In the genomic region with DNA sequence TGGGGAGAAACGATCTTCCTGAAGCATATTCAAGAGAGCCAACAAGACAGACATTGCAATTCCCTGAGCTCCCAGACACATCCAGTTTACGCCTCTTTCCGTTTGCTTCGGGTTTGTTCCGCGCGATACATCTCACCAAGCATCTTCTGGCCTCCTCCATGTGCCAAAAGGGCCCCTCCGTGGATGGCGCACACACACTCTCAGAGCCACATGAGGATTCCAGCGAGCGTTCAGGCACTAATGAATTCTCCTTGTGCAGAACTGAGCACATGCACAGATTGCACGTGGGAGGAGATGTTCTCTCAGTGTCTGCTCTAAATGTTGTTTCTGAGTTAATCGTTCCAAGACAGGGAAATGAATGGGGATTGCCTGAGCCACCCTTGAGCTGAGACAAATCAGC, we compare ENCODE assay signal across 19 cellular contexts.
"Had no signal": no experiment of that assay in that cellular context is flagged by ENCODE, and none has a peak within 500 bp of the region (broad histone marks: within the 10 kb centered on the region; RNA-seq: fewer than 3 reads in every experiment).

No MANE protein-coding gene starts in this region.

- DNase-seq: dermis blood vessel endothelial cell; effector memory CD8-positive, alpha-beta T cell; erythroblast; esophagus squamous epithelium; kidney; mesenchymal stem cell; naive thymus-derived CD4-positive, alpha-beta T cell; psoas muscle; right lobe of liver; small intestine; stimulated activated CD4-positive, alpha-beta T cell treated with anti-CD3 and anti-CD28 coated beads, Interleukin-15, amount 100 ng/mL, for 24 hours; stimulated activated CD4-positive, alpha-beta T cell treated with anti-CD3 and anti-CD28 coated beads, Interleukin-2, amount 100 ng/mL, for 48 hours; stimulated activated CD8-positive, alpha-beta memory T cell treated with anti-CD3 and anti-CD28 coated beads, Interleukin-4, amount 100 ng/mL, for 48 hours; stimulated activated naive CD4-positive, alpha-beta T cell; stimulated activated naive CD8-positive, alpha-beta T cell treated with anti-CD3 and anti-CD28 coated beads, Interleukin-15, amount 100 ng/mL, for 72 hours; tibial artery had no signal

- H3K36me3 ChIP-seq: esophagus squamous epithelium, right lobe of liver, tibial artery had no signal

- H3K4me3 ChIP-seq: coronary artery, esophagus squamous epithelium, psoas muscle, right lobe of liver, tibial artery had no signal

- H3K27ac ChIP-seq: coronary artery, esophagus squamous epithelium, parathyroid adenoma, psoas muscle, right lobe of liver, tibial artery had no signal

- ATAC-seq: effector memory CD8-positive, alpha-beta T cell; left lobe of liver; naive thymus-derived CD4-positive, alpha-beta T cell; psoas muscle; right lobe of liver; stimulated activated naive CD8-positive, alpha-beta T cell treated with anti-CD3 and anti-CD28 coated beads, Interleukin-15, amount 100 ng/mL, for 72 hours had no signal

- H3K9me3 ChIP-seq: esophagus squamous epithelium, psoas muscle, right lobe of liver, tibial artery had no signal

- H3K4me1 ChIP-seq: esophagus squamous epithelium, parathyroid adenoma, psoas muscle, tibial artery had no signal

- H3K27me3 ChIP-seq: esophagus squamous epithelium, right lobe of liver, tibial artery had no signal
